19 cellular contexts compared by ENCODE assay signal in genomic region chr5:169173372-169173771, GRCh38.
DNase-seq lines count a peak whose midpoint lies in the region; ATAC-seq, FAIRE-seq and TF ChIP-seq lines count a peak whose summit lies in the region.
"Had no signal": no experiment of that assay in that cellular context is flagged by ENCODE, and none has a peak within 500 bp of the region (broad histone marks: within the 10 kb centered on the region; RNA-seq: fewer than 3 reads in every experiment).

No MANE protein-coding gene starts in this region.

- H3K4me1 Mint-ChIP-seq in astrocyte (ENCODE audit: low read depth, unreplicated experiment), result no peaks in the 10 kb centered on the region

- H3K27ac ChIP-seq in right atrium auricular region (no peak overlapping the region), astrocyte (ENCODE audit: low read depth, low read length) (no peak overlapping the region), gastroesophageal sphincter (no peak overlapping the region), colonic mucosa (no peak overlapping the region)
- H3K27ac ChIP-seq: HL-60, RWPE1 had no signal

- H3K4me2 ChIP-seq in astrocyte (ENCODE audit: low read length), result no peak overlapping the region

- TF ChIP-seq CTCF in right atrium auricular region (IDR thresholded peaks at IDR 0.05), result no peak
- TF ChIP-seq CTCF in astrocyte (IDR thresholded peaks at IDR 0.05; ENCODE audit: insufficient read depth, low read depth, low read length), result no peak
- TF ChIP-seq CTCF in gastroesophageal sphincter (IDR thresholded peaks at IDR 0.05), result no peak
- no peak for TF ChIP-seq CTCF in colonic mucosa (IDR thresholded peaks at IDR 0.05)

- DNase-seq in left cardiac atrium (no peak), right atrium auricular region (ENCODE audit: low spot score) (no peak), astrocyte (ENCODE audit: low read depth) (peak; percentile 55), NAMALWA (ENCODE audit: low spot score) (no peak), COLO829 (ENCODE audit: low spot score) (no peak), OCI-M1 (lab: John Stamatoyannopoulos, UW) (no peak), colonic mucosa (no peak)
- DNase-seq: 8988T; C1 segment of cervical spinal cord; HCEC 1CT; NCI-H1417; NCI-H187 treated with DMSO at 0.1 percent for 48 hours; NCI-H446; NCI-H69; NK-92 treated with Interleukin-12 subunit alpha and Interleukin-12 subunit beta, amount 100 ng/mL, for 24 hours had no signal

- no peaks in the 10 kb centered on the region for H4K20me1 ChIP-seq in astrocyte (ENCODE audit: insufficient read depth, low read length)

- H3K9ac ChIP-seq in astrocyte (ENCODE audit: low read length) (no peak overlapping the region), colonic mucosa (ENCODE audit: low read depth in 2 of 2, low read length in 2 of 2) (no peak overlapping the region)

- H3K27ac Mint-ChIP-seq in astrocyte (ENCODE audit: unreplicated experiment), result no peak overlapping the region

- no peak overlapping the region for H2AFZ ChIP-seq in astrocyte (ENCODE audit: low read depth, low read length)

- H3K36me3 ChIP-seq in right atrium auricular region (no peaks in the 10 kb centered on the region), astrocyte (ENCODE audit: insufficient read depth, low read length) (no peaks in the 10 kb centered on the region), gastroesophageal sphincter (no peaks in the 10 kb centered on the region), colonic mucosa (no peaks in the 10 kb centered on the region)

- TF ChIP-seq POLR2A in gastroesophageal sphincter (IDR thresholded peaks at IDR 0.05), result no peak

- ATAC-seq in left cardiac atrium (peak; percentile 23 to 52), gastroesophageal sphincter (peak; percentile 50)

- H3K27me3 ChIP-seq in right atrium auricular region (no peaks in the 10 kb centered on the region), astrocyte (ENCODE audit: insufficient read depth, low read length) (no peaks in the 10 kb centered on the region), gastroesophageal sphincter (no peaks in the 10 kb centered on the region), colonic mucosa (no peaks in the 10 kb centered on the region)

- H3K4me3 ChIP-seq in right atrium auricular region (no peak overlapping the region), astrocyte (ENCODE audit: insufficient read depth, low read depth, low read length) (no peak overlapping the region), gastroesophageal sphincter (no peak overlapping the region), colonic mucosa (no peak overlapping the region)

- H3K4me3 Mint-ChIP-seq in astrocyte (ENCODE audit: unreplicated experiment), result no peak overlapping the region

- H3K4me1 ChIP-seq in right atrium auricular region, result peaks cover 0 to 5% of the 10 kb centered on the region in 2 donors
- no peaks in the 10 kb centered on the region for H3K4me1 ChIP-seq in astrocyte (ENCODE audit: insufficient read depth, low read length)
- peaks cover 0 to 16% (median 5%) of the 10 kb centered on the region in 3 donors for H3K4me1 ChIP-seq in gastroesophageal sphincter
- H3K4me1 ChIP-seq in colonic mucosa, result no peaks in the 10 kb centered on the region

- intact Hi-C loops in left cardiac atrium (cut with DNase I) (no loop called here), colonic mucosa (cut with DNase I) (no loop called here)

- peaks cover 5% of the 10 kb centered on the region for H3K9me3 Mint-ChIP-seq in astrocyte (ENCODE audit: unreplicated experiment)

- TF ChIP-seq EP300 in gastroesophageal sphincter (IDR thresholded peaks at IDR 0.05), result no peak

- H3K27me3 Mint-ChIP-seq in astrocyte (ENCODE audit: low read depth, unreplicated experiment), result no peaks in the 10 kb centered on the region

- H3K79me2 ChIP-seq in astrocyte (ENCODE audit: insufficient read depth, low read length), result no peaks in the 10 kb centered on the region

- H3K9me3 ChIP-seq in right atrium auricular region, result no peaks in the 10 kb centered on the region
- no peaks in the 10 kb centered on the region for H3K9me3 ChIP-seq in astrocyte (ENCODE audit: insufficient read depth, low read depth, low read length)
- H3K9me3 ChIP-seq in gastroesophageal sphincter, result no peaks in the 10 kb centered on the region
- no peaks in the 10 kb centered on the region for H3K9me3 ChIP-seq in colonic mucosa

- FAIRE-seq in astrocyte (lab: Jason Lieb, UNC), result peak; percentile 70
- FAIRE-seq: HTR-8/SVneo had no signal

- peaks cover 4% of the 10 kb centered on the region for H3K36me3 Mint-ChIP-seq in astrocyte (ENCODE audit: low read depth, unreplicated experiment)

- WGBS in gastroesophageal sphincter (ENCODE audit: low coverage in 1 of 2), 2 donors, result 68 to 79% methylated on average over 4 to 6 of the region's 6 CpGs
